Comparison of ENCODE assay signal across 24 cellular contexts in genomic region chr10:3631709-3632330, GRCh38.
DNase-seq lines count a peak whose midpoint lies in the region; TF ChIP-seq lines count a peak whose summit lies in the region.
"Had no signal": no experiment of that assay in that cellular context is flagged by ENCODE, and none has a peak within 500 bp of the region (broad histone marks: within the 10 kb centered on the region; RNA-seq: fewer than 3 reads in every experiment).

No MANE protein-coding gene starts in this region.

- H3K36me3 ChIP-seq in PC-9 (ENCODE audit: low read depth) = no peaks in the 10 kb centered on the region
- H3K36me3 ChIP-seq in osteoblast (ENCODE audit: insufficient read depth, low read length) = no peaks in the 10 kb centered on the region
- H3K36me3 ChIP-seq: BLaER1, gastrocnemius medialis, HAP-1, prostate gland had no signal

- peak overlapping the region; percentile 76 for H3K27ac ChIP-seq in PC-9
- peak overlapping the region; percentile 10 for H3K27ac ChIP-seq in cingulate gyrus (ENCODE audit: low read depth, low read length)
- H3K27ac ChIP-seq in osteoblast (ENCODE audit: low read depth, low read length) = no peak overlapping the region
- H3K27ac ChIP-seq: BLaER1, gastrocnemius medialis, prostate gland had no signal

- H3K4me1 ChIP-seq in PC-9 (replicated peaks; ENCODE audit: insufficient read depth) (peaks cover 43% of the 10 kb centered on the region), osteoblast (ENCODE audit: insufficient read depth, low read length) (peaks cover 5% of the 10 kb centered on the region)
- H3K4me1 ChIP-seq: gastrocnemius medialis, HAP-1, prostate gland had no signal

- H4K20me1 ChIP-seq in PC-9 (ENCODE audit: insufficient read depth) (no peaks in the 10 kb centered on the region), osteoblast (ENCODE audit: insufficient read depth, low read length) (no peaks in the 10 kb centered on the region)
- H4K20me1 ChIP-seq: BLaER1 had no signal

- H3K79me2 ChIP-seq in PC-9 (ENCODE audit: low read depth) (no peaks in the 10 kb centered on the region), osteoblast (ENCODE audit: insufficient read depth, low read length) (no peaks in the 10 kb centered on the region)

- H3K4me2 ChIP-seq in PC-9 (peak overlapping the region; percentile 59), osteoblast (ENCODE audit: insufficient read depth, low read length) (no peak overlapping the region)
- H3K4me2 ChIP-seq: BLaER1 had no signal

- H3K9me2 ChIP-seq in PC-9 (ENCODE audit: insufficient read depth) = no peaks in the 10 kb centered on the region

- TSS peak; percentile 48 for BruUV-seq in PC-9 (replicated peaks; lab: Mats Ljungman, UMichigan)

- H3F3A ChIP-seq in PC-9 (ENCODE audit: insufficient read depth, low read depth) = peaks cover 31% of the 10 kb centered on the region

- CTCF ChIA-PET in PC-9 (lab: Charles Lee) = interaction anchor here (0.6 to 1.1 kb wide), 3 partner anchors 38 to 434 kb away, joined by 3 to 19 read pairs (median 7); no protein-coding TSS in a partner anchor

- peak; percentile 28 for DNase-seq in EL
- DNase-seq in PC-9 = peak in 1 of 2 experiments; percentile 84
- no peak for DNase-seq in osteoblast (ENCODE audit: insufficient read length, low spot score, missing footprints)
- no peak for DNase-seq in stimulated activated CD4-positive, alpha-beta T cell treated with anti-CD3 and anti-CD28 coated beads, Interleukin-4, amount 100 ng/mL, for 24 hours
- no peak for DNase-seq in GM03348 (ENCODE audit: low spot score)
- no peak for DNase-seq in occipital lobe (lab: John Stamatoyannopoulos, UW)
- DNase-seq: activated CD4-positive, alpha-beta memory T cell treated with anti-CD3 and anti-CD28 coated beads for 36 hours; activated CD4-positive, CD25-positive, alpha-beta regulatory T cell; COR-L47; DMS79 treated with DMSO at 0.1 percent for 48 hours; effector memory CD4-positive, alpha-beta T cell; gastrocnemius medialis; hippocampal formation; immature natural killer cell; mucosa of descending colon; NCI-H1048; NCI-H1694 treated with DMSO at 0.1 percent for 48 hours; NCI-H526; Right ventricle myocardium superior; SW 1271 had no signal

- POLR2A ChIA-PET in PC-9 (lab: Charles Lee; ENCODE audit: unreplicated experiment) = interaction anchor here (0.5 to 1.5 kb wide), 10 partner anchors 8 to 459 kb away, joined by 3 to 21 read pairs (median 4); partner anchors contain the start of gene PITRM1

- H3K4me3 ChIP-seq in PC-9 (no peak overlapping the region), osteoblast (ENCODE audit: insufficient read depth, low read length) (no peak overlapping the region)
- H3K4me3 ChIP-seq: BLaER1, gastrocnemius medialis, HAP-1, mucosa of descending colon, prostate gland had no signal

- H2AFZ ChIP-seq in PC-9 (peak overlapping the region; percentile 55; the same call in 1 of the 2 replicates), osteoblast (ENCODE audit: low read length) (peak overlapping the region; percentile 11)

- H3K27me3 ChIP-seq in PC-9 (ENCODE audit: insufficient read depth, low read depth) (no peaks in the 10 kb centered on the region), osteoblast (ENCODE audit: insufficient read depth, low read length) (no peaks in the 10 kb centered on the region)
- H3K27me3 ChIP-seq: BLaER1, gastrocnemius medialis had no signal

- no peak for TF ChIP-seq CTCF in PC-9 (conservative IDR thresholded peaks at IDR 0.05)
- no peak for TF ChIP-seq CTCF in osteoblast (IDR thresholded peaks at IDR 0.05; ENCODE audit: extremely low read depth, low read depth, low read length)

- intact Hi-C loops in PC-9 (cut with micrococcal nuclease; ENCODE audit: unreplicated experiment) = no loop called here

- H3K9me3 ChIP-seq in PC-9 (ENCODE audit: insufficient read depth, low read depth) (no peaks in the 10 kb centered on the region), osteoblast (ENCODE audit: low read depth, low read length) (no peaks in the 10 kb centered on the region)
- H3K9me3 ChIP-seq: gastrocnemius medialis, HAP-1, mucosa of descending colon, prostate gland had no signal
